1 cellular context compared by ENCODE assay signal in the genomic region with DNA sequence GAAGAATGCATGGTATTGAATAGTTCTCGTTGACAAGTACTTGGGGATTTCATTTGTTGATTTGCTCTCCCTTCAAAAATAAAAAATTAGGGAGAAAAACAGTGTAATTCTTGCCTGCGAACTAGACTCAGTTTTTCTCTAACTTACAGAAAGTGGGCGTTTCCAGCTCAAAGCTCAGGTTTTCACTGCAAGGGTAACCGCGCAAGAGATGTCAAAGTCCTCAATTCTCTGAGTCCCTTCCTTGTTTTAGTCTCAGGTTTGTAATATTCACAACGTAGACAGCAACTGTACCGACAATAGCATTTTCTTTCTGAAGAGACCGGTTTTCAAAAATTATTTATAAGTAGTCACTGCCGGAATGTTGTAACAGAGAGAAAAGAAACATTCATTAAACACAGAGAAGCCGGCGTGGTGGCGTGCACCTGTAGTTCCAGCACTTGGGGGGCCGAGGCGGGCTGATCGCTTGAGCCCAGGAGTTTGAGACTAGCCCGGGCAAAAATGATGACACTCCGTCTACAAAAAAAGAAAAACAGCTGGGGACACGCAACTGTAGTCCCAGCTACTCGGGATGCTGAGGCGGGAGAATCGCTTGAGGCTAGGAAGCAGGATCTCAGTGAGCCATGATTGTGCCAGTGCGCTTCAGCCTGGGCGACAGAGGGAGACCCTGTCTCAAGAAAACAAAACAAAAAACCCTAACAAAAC.
A peak's percentile ranks its signal among the peaks of the same experiment; 100 is the strongest.
TF ChIP-seq lines count a peak whose summit lies in the region.

No MANE protein-coding gene starts in this region.

TF ChIP-seq in HepG2, 621 proteins besides CTCF, POLR2A, EP300 and RAD21:
- TF ChIP-seq, protein P1, sequence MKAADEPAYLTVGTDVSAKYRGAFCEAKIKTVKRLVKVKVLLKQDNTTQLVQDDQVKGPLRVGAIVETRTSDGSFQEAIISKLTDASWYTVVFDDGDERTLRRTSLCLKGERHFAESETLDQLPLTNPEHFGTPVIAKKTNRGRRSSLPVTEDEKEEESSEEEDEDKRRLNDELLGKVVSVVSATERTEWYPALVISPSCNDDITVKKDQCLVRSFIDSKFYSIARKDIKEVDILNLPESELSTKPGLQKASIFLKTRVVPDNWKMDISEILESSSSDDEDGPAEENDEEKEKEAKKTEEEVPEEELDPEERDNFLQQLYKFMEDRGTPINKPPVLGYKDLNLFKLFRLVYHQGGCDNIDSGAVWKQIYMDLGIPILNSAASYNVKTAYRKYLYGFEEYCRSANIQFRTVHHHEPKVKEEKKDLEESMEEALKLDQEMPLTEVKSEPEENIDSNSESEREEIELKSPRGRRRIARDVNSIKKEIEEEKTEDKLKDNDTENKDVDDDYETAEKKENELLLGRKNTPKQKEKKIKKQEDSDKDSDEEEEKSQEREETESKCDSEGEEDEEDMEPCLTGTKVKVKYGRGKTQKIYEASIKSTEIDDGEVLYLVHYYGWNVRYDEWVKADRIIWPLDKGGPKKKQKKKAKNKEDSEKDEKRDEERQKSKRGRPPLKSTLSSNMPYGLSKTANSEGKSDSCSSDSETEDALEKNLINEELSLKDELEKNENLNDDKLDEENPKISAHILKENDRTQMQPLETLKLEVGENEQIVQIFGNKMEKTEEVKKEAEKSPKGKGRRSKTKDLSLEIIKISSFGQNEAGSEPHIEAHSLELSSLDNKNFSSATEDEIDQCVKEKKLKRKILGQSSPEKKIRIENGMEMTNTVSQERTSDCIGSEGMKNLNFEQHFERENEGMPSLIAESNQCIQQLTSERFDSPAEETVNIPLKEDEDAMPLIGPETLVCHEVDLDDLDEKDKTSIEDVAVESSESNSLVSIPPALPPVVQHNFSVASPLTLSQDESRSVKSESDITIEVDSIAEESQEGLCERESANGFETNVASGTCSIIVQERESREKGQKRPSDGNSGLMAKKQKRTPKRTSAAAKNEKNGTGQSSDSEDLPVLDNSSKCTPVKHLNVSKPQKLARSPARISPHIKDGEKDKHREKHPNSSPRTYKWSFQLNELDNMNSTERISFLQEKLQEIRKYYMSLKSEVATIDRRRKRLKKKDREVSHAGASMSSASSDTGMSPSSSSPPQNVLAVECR (CRISPR knock-in tag; IDR thresholded peaks at IDR 0.05; ENCODE audit: borderline replicate concordance) = 0 out of 2 replicates have a peak, but pooled peaks have one; percentile 4
- TF ChIP-seq, protein P2, sequence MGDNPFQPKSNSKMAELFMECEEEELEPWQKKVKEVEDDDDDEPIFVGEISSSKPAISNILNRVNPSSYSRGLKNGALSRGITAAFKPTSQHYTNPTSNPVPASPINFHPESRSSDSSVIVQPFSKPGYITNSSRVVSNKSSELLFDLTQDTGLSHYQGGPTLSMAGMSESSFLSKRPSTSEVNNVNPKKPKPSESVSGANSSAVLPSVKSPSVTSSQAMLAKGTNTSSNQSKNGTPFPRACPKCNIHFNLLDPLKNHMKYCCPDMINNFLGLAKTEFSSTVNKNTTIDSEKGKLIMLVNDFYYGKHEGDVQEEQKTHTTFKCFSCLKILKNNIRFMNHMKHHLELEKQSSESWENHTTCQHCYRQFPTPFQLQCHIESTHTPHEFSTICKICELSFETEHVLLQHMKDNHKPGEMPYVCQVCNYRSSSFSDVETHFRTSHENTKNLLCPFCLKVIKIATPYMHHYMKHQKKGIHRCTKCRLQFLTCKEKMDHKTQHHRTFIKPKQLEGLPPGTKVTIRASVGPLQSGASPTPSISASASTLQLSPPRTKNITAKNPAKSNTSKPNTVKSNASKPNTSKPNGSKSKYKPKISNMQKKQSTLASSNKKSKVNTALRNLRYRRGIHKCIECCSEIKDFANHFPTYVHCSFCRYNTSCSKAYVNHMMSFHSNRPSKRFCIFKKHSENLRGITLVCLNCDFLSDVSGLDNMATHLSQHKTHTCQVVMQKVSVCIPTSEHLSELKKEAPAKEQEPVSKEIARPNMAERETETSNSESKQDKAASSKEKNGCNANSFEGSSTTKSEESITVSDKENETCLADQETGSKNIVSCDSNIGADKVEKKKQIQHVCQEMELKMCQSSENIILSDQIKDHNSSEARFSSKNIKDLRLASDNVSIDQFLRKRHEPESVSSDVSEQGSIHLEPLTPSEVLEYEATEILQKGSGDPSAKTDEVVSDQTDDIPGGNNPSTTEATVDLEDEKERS (CRISPR knock-in tag; IDR thresholded peaks at IDR 0.05) = no peak
- TF ChIP-seq ZNF460 (CRISPR knock-in tag; IDR thresholded peaks at IDR 0.05; ENCODE audit: borderline replicate concordance) (peak; percentile 49; the same call in 1 of the 2 replicates), KLF11 (CRISPR knock-in tag; IDR thresholded peaks at IDR 0.05) (no peak), KLF16 (CRISPR knock-in tag; IDR thresholded peaks at IDR 0.05) (no peak), ATF1 (CRISPR knock-in tag; IDR thresholded peaks at IDR 0.05) (no peak), KDM5A (IDR thresholded peaks at IDR 0.05; ENCODE audit: borderline replicate concordance, low read length) (peak; percentile 56; the same call in 1 of the 2 replicates), PCBP1 (IDR thresholded peaks at IDR 0.05; ENCODE audit: borderline replicate concordance, low read depth, low read length) (no peak), HNF4A (CRISPR knock-in tag; IDR thresholded peaks at IDR 0.05) (peak; percentile 64), PITX1 (CRISPR knock-in tag; IDR thresholded peaks at IDR 0.05) (no peak), ZNF180 (CRISPR knock-in tag; IDR thresholded peaks at IDR 0.05; ENCODE audit: borderline replicate concordance, low read depth) (no peak), HOXA3 (CRISPR knock-in tag; IDR thresholded peaks at IDR 0.05) (no peak), ARHGAP35 (CRISPR knock-in tag; IDR thresholded peaks at IDR 0.05; ENCODE audit: borderline replicate concordance) (no peak), NRL (CRISPR knock-in tag; IDR thresholded peaks at IDR 0.05; ENCODE audit: borderline replicate concordance) (no peak)
- TF ChIP-seq, protein P3, sequence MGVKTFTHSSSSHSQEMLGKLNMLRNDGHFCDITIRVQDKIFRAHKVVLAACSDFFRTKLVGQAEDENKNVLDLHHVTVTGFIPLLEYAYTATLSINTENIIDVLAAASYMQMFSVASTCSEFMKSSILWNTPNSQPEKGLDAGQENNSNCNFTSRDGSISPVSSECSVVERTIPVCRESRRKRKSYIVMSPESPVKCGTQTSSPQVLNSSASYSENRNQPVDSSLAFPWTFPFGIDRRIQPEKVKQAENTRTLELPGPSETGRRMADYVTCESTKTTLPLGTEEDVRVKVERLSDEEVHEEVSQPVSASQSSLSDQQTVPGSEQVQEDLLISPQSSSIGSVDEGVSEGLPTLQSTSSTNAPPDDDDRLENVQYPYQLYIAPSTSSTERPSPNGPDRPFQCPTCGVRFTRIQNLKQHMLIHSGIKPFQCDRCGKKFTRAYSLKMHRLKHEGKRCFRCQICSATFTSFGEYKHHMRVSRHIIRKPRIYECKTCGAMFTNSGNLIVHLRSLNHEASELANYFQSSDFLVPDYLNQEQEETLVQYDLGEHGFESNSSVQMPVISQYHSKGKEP (CRISPR knock-in tag; IDR thresholded peaks at IDR 0.05) = no peak
- TF ChIP-seq, protein P4, sequence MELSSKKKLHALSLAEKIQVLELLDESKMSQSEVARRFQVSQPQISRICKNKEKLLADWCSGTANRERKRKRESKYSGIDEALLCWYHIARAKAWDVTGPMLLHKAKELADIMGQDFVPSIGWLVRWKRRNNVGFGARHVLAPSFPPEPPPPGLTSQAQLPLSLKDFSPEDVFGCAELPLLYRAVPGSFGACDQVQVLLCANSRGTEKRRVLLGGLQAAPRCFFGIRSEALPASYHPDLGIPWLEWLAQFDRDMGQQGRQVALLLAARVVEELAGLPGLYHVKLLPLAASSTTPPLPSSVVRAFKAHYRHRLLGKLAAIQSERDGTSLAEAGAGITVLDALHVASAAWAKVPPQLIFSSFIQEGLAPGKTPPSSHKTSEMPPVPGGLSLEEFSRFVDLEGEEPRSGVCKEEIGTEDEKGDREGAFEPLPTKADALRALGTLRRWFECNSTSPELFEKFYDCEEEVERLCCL (CRISPR knock-in tag; IDR thresholded peaks at IDR 0.05; ENCODE audit: borderline replicate concordance) = no peak
- TF ChIP-seq, protein P5, sequence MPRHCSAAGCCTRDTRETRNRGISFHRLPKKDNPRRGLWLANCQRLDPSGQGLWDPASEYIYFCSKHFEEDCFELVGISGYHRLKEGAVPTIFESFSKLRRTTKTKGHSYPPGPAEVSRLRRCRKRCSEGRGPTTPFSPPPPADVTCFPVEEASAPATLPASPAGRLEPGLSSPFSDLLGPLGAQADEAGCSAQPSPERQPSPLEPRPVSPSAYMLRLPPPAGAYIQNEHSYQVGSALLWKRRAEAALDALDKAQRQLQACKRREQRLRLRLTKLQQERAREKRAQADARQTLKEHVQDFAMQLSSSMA (CRISPR knock-in tag; IDR thresholded peaks at IDR 0.05) = no peak
- TF ChIP-seq, protein P6, sequence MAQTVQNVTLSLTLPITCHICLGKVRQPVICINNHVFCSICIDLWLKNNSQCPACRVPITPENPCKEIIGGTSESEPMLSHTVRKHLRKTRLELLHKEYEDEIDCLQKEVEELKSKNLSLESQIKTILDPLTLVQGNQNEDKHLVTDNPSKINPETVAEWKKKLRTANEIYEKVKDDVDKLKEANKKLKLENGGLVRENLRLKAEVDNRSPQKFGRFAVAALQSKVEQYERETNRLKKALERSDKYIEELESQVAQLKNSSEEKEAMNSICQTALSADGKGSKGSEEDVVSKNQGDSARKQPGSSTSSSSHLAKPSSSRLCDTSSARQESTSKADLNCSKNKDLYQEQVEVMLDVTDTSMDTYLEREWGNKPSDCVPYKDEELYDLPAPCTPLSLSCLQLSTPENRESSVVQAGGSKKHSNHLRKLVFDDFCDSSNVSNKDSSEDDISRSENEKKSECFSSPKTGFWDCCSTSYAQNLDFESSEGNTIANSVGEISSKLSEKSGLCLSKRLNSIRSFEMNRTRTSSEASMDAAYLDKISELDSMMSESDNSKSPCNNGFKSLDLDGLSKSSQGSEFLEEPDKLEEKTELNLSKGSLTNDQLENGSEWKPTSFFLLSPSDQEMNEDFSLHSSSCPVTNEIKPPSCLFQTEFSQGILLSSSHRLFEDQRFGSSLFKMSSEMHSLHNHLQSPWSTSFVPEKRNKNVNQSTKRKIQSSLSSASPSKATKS (CRISPR knock-in tag; IDR thresholded peaks at IDR 0.05) = 0 out of 2 replicates have a peak, but pooled peaks have one; percentile 1
